In the genomic region with DNA sequence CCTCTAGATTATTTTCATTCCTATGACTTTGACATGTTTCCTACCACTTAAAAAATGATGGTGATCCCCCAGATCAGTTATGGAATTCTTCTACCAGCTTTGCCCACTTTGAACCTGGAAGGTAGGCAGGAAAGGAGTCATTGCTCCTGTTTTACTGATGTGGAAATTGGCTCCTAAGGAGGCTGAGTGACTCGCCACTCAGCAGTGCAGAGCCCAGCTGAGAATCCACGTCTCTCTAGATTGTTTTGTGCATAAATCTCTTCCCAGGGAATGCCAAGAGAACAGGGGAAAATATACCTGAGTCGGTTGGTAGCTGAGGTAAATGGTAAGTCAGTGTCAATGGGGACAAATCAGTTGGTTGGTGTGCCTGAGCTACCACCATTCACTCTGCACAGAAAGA, we compare ENCODE assay signal across 29 cellular contexts. TPM values are rescaled to one million over a fixed set of nuclear protein-coding genes. Genes with fewer than 3 reads are reported as not detected.
"Had no signal": no experiment of that assay in that cellular context is flagged by ENCODE, and none has a peak within 500 bp of the region (broad histone marks: within the 10 kb centered on the region; RNA-seq: fewer than 3 reads in every experiment).

No MANE protein-coding gene starts in this region.

- H3K9me3 Mint-ChIP-seq: activated CD8-positive, alpha-beta T cell treated with anti-CD3 and anti-CD28 coated beads for 36 hours; central memory CD8-positive, alpha-beta T cell; natural killer cell; stimulated activated memory B cell treated with anti-CD40 and anti-IgM and Interleukin-4, amounts not matched to agents 10 μg/mL and 1 μg/mL and 100 μg/mL, for 72 hours had no signal

- H3K27ac Mint-ChIP-seq: activated CD8-positive, alpha-beta T cell treated with anti-CD3 and anti-CD28 coated beads for 36 hours; dendritic cell treated with granulocyte-macrophage colony-stimulating factor and Interleukin-4, amounts not matched to agents 40 ng/mL and 50 ng/mL, for 4 days; natural killer cell; neural progenitor cell; stimulated activated memory B cell treated with anti-CD40 and anti-IgM and Interleukin-4, amounts not matched to agents 10 μg/mL and 1 μg/mL and 100 μg/mL, for 72 hours; stimulated activated naive CD8-positive, alpha-beta T cell treated with anti-CD3 and anti-CD28 coated beads, Interleukin-15, amount 100 ng/mL, for 72 hours had no signal

- DNase-seq: activated CD4-positive, alpha-beta T cell treated with anti-CD3 and anti-CD28 coated beads for 1 hour; activated CD4-positive, alpha-beta T cell treated with anti-CD3 and anti-CD28 coated beads, Interleukin-2, amount 50 U/mL, for 1 hour; activated CD8-positive, alpha-beta T cell treated with anti-CD3 and anti-CD28 coated beads for 36 hours; activated gamma-delta T cell; activated naive CD4-positive, alpha-beta T cell treated with anti-CD3 and anti-CD28 coated beads, Interleukin-2, amount 50 U/mL, for 16 hours; effector CD8-positive, alpha-beta T cell; erythroblast; kidney; mesendoderm; natural killer cell; small intestine; stimulated activated CD4-positive, alpha-beta T cell treated with anti-CD3 and anti-CD28 coated beads, Interleukin-1b, Interleukin-23, amount 100 ng/mL, for 48 hours; stimulated activated CD4-positive, alpha-beta T cell treated with anti-CD3 and anti-CD28 coated beads, Interleukin-4, amount 100 ng/mL, for 4 hours; stimulated activated CD8-positive, alpha-beta memory T cell treated with anti-CD3 and anti-CD28 coated beads, Interleukin-4, amount 100 ng/mL, for 48 hours; stimulated activated naive CD8-positive, alpha-beta T cell treated with anti-CD3 and anti-CD28 coated beads, Interleukin-15, amount 100 ng/mL, for 72 hours; substantia nigra; T-helper 2 cell; upper lobe of left lung had no signal

- H3K9me3 ChIP-seq: breast epithelium, gastroesophageal sphincter, upper lobe of left lung had no signal

- H3K9ac ChIP-seq: neural progenitor cell had no signal

- H3K36me3 Mint-ChIP-seq: natural killer cell; neural progenitor cell; stimulated activated memory B cell treated with anti-CD40 and anti-IgM and Interleukin-4, amounts not matched to agents 10 μg/mL and 1 μg/mL and 100 μg/mL, for 72 hours had no signal

- H3K4me2 ChIP-seq: hepatocyte, neural progenitor cell had no signal

- H2AFZ ChIP-seq: hepatocyte, neural progenitor cell had no signal

- H3K27me3 ChIP-seq: hepatocyte, upper lobe of left lung had no signal

- FAIRE-seq: kidney, small intestine had no signal

- H3K4me3 ChIP-seq: breast epithelium, gastroesophageal sphincter, hepatocyte, neural progenitor cell, upper lobe of left lung had no signal

- H3K4me1 Mint-ChIP-seq: central memory CD8-positive, alpha-beta T cell; natural killer cell; neural progenitor cell; stimulated activated memory B cell treated with anti-CD40 and anti-IgM and Interleukin-4, amounts not matched to agents 10 μg/mL and 1 μg/mL and 100 μg/mL, for 72 hours had no signal

- H3K4me3 Mint-ChIP-seq: activated CD8-positive, alpha-beta T cell treated with anti-CD3 and anti-CD28 coated beads for 36 hours; central memory CD8-positive, alpha-beta T cell; dendritic cell treated with granulocyte-macrophage colony-stimulating factor and Interleukin-4, amounts not matched to agents 40 ng/mL and 50 ng/mL, for 4 days; natural killer cell; neural progenitor cell; stimulated activated memory B cell treated with anti-CD40 and anti-IgM and Interleukin-4, amounts not matched to agents 10 μg/mL and 1 μg/mL and 100 μg/mL, for 72 hours; stimulated activated naive CD8-positive, alpha-beta T cell treated with anti-CD3 and anti-CD28 coated beads, Interleukin-15, amount 100 ng/mL, for 72 hours had no signal

- H3K27ac ChIP-seq: breast epithelium, gastroesophageal sphincter, hepatocyte, neural progenitor cell, upper lobe of left lung had no signal

- H3K4me1 ChIP-seq: breast epithelium, neural progenitor cell had no signal

- H3K79me2 ChIP-seq: hepatocyte had no signal

- ATAC-seq: activated CD8-positive, alpha-beta T cell treated with anti-CD3 and anti-CD28 coated beads for 36 hours; gastroesophageal sphincter; natural killer cell; sciatic nerve; stimulated activated memory B cell treated with anti-CD40 and anti-IgM and Interleukin-4, amounts not matched to agents 10 μg/mL and 1 μg/mL and 100 μg/mL, for 72 hours; stimulated activated naive CD8-positive, alpha-beta T cell treated with anti-CD3 and anti-CD28 coated beads, Interleukin-15, amount 100 ng/mL, for 72 hours had no signal

- H3K36me3 ChIP-seq: breast epithelium, gastroesophageal sphincter, neural progenitor cell, upper lobe of left lung had no signal

RNA-seq across cellular contexts. Expression of gene LTF, which starts 4.7 kb away (rescaled TPM):
- total RNA-seq: activated CD8-positive, alpha-beta T cell treated with anti-CD3 and anti-CD28 coated beads for 36 hours had no signal
- polyA plus RNA-seq: hepatocyte had no signal

RNA-seq across cellular contexts. Expression of gene RTP3, which starts 37.7 kb away (rescaled TPM):
- total RNA-seq: activated CD8-positive, alpha-beta T cell treated with anti-CD3 and anti-CD28 coated beads for 36 hours; breast epithelium; gastroesophageal sphincter; kidney; lower leg skin; natural killer cell; omental fat pad; posterior vena cava; sciatic nerve; upper lobe of left lung had no signal
- polyA plus RNA-seq: small intestine had no signal
